ENCODE assay signal across 8 cellular contexts in genomic region chr13:44434441-44435141, GRCh38.
DNase-seq lines count a peak whose midpoint lies in the region; ATAC-seq and TF ChIP-seq lines count a peak whose summit lies in the region.

No MANE protein-coding gene starts in this region.

- no peak for TF ChIP-seq POLR2A in sigmoid colon (IDR thresholded peaks at IDR 0.05)

- intact Hi-C loops in sigmoid colon (cut with DNase I) = loop anchor here (5.0 kb wide), 2 partner anchors 62 to 292 kb away; partner anchors contain the start of gene SERP2

- no peaks in the 10 kb centered on the region for H3K27me3 ChIP-seq in GM23338 (ENCODE audit: insufficient read depth)
- no peaks in the 10 kb centered on the region for H3K27me3 ChIP-seq in hepatocyte
- no peaks in the 10 kb centered on the region for H3K27me3 ChIP-seq in sigmoid colon

- peak overlapping the region; percentile 87 for H3K4me2 ChIP-seq in GM23338
- H3K4me2 ChIP-seq in hepatocyte = peak overlapping the region; percentile 75

- TF ChIP-seq EP300 in sigmoid colon (IDR thresholded peaks at IDR 0.05) = no peak

- ATAC-seq in GM23338 (no peak), GM18517 (IDR thresholded peaks at IDR 0.05; ENCODE audit: unreplicated experiment) (no peak)
- ATAC-seq in activated CD8-positive, alpha-beta T cell treated with anti-CD3 and anti-CD28 coated beads, Interleukin-2, amount 10 ng/mL, durations not matched to agents 7 days and 5 days = no peak

- no peaks in the 10 kb centered on the region for H3K9me3 Mint-ChIP-seq in GM23338
- H3K9me3 Mint-ChIP-seq in activated CD8-positive, alpha-beta T cell treated with anti-CD3 and anti-CD28 coated beads, Interleukin-2, amount 10 ng/mL, durations not matched to agents 7 days and 5 days (ENCODE audit: insufficient read depth) = no peaks in the 10 kb centered on the region

- peak overlapping the region; percentile 54 for H3K4me3 ChIP-seq in GM23338
- peak overlapping the region; percentile 50 for H3K4me3 ChIP-seq in hepatocyte
- H3K4me3 ChIP-seq in sigmoid colon = peak overlapping the region; percentile 64 to 86 (median 74)

- H3F3A ChIP-seq in GM23338 (replicated peaks; ENCODE audit: low read depth) = 0 out of 2 replicates have a peak, but pooled peaks cover 4% of the 10 kb centered on the region

- H3K27ac Mint-ChIP-seq in GM23338 = peak overlapping the region; percentile 28; the same call in 1 of the 2 replicates
- no peak overlapping the region for H3K27ac Mint-ChIP-seq in activated CD8-positive, alpha-beta T cell treated with anti-CD3 and anti-CD28 coated beads, Interleukin-2, amount 10 ng/mL, durations not matched to agents 7 days and 5 days

- DNase-seq in GM23338 (ENCODE audit: low spot score) (no peak), hepatocyte (ENCODE audit: low spot score) (no peak), sigmoid colon (no peak), iPS-NIHi7 (ENCODE audit: extremely low spot score) (no peak), DMS53 treated with DMSO at 0.1 percent for 48 hours (lab: John Stamatoyannopoulos, UW; ENCODE audit: unreplicated experiment) (no peak), NCI-H526 (lab: John Stamatoyannopoulos, UW) (no peak)
- no peak for DNase-seq in activated CD8-positive, alpha-beta T cell treated with anti-CD3 and anti-CD28 coated beads, Interleukin-2, amount 10 ng/mL, durations not matched to agents 7 days and 5 days

- H3K4me1 ChIP-seq in GM23338 (ENCODE audit: insufficient read depth) (peaks cover 15% of the 10 kb centered on the region), hepatocyte (ENCODE audit: insufficient read depth) (peaks cover 31% of the 10 kb centered on the region), sigmoid colon (peaks cover 0 to 35% (median 18%) of the 10 kb centered on the region in 4 donors)

- TF ChIP-seq CTCF in GM23338 (conservative IDR thresholded peaks at IDR 0.05; ENCODE audit: low read depth in 2 of 2) (no peak), hepatocyte (IDR thresholded peaks at IDR 0.05; ENCODE audit: poor library complexity) (no peak), sigmoid colon (IDR thresholded peaks at IDR 0.05) (no peak)

- H3K27ac ChIP-seq in GM23338 (ENCODE audit: low read depth) (0 out of 2 replicates have a peak overlapping the region, but pooled peaks have one; percentile 47), hepatocyte (peak overlapping the region; percentile 80), sigmoid colon (peak overlapping the region; percentile 85 to 96 (median 92))

- peaks cover 4% of the 10 kb centered on the region for H3K27me3 Mint-ChIP-seq in GM23338 (ENCODE audit: insufficient read depth, low read depth, poor library complexity)
- H3K27me3 Mint-ChIP-seq in activated CD8-positive, alpha-beta T cell treated with anti-CD3 and anti-CD28 coated beads, Interleukin-2, amount 10 ng/mL, durations not matched to agents 7 days and 5 days (ENCODE audit: low read depth) = peaks cover 21% of the 10 kb centered on the region

- CTCF ChIA-PET in activated CD8-positive, alpha-beta T cell treated with anti-CD3 and anti-CD28 coated beads, Interleukin-2, amount 10 ng/mL, durations not matched to agents 7 days and 5 days (lab: Charles Lee) = interaction anchor here (0.9 to 5.6 kb wide), 4 partner anchors 244 to 530 kb away, joined by 3 to 62 read pairs (median 22); no protein-coding TSS in a partner anchor

- H3K36me3 Mint-ChIP-seq in GM23338 (ENCODE audit: low read depth) = peaks cover 25% of the 10 kb centered on the region
- H3K36me3 Mint-ChIP-seq in activated CD8-positive, alpha-beta T cell treated with anti-CD3 and anti-CD28 coated beads, Interleukin-2, amount 10 ng/mL, durations not matched to agents 7 days and 5 days (ENCODE audit: low read depth) = no peaks in the 10 kb centered on the region

- H3K4me3 Mint-ChIP-seq in GM23338 = peak overlapping the region; percentile 86
- H3K4me3 Mint-ChIP-seq in activated CD8-positive, alpha-beta T cell treated with anti-CD3 and anti-CD28 coated beads, Interleukin-2, amount 10 ng/mL, durations not matched to agents 7 days and 5 days = peak overlapping the region; percentile 78

- H3K36me3 ChIP-seq in GM23338 (ENCODE audit: insufficient read depth) (peaks cover 18% of the 10 kb centered on the region), hepatocyte (replicated peaks; ENCODE audit: insufficient read depth, low read depth) (no peaks in the 10 kb centered on the region), sigmoid colon (peaks cover 8 to 23% (median 10%) of the 10 kb centered on the region in 4 donors)

- whole genome bisulfite sequencing in hepatocyte (ENCODE audit: low lambda C conversion rate, missing lambda C conversion rate) = 56% methylated on average over 13 of the region's 13 CpGs
- WGBS in sigmoid colon, 2 donors = 56 to 63% methylated on average over 13 of the region's 13 CpGs

- H3K9me3 ChIP-seq in hepatocyte (ENCODE audit: low read depth) (no peaks in the 10 kb centered on the region), sigmoid colon (no peaks in the 10 kb centered on the region)

- H3K79me2 ChIP-seq in GM23338 (replicated peaks; ENCODE audit: insufficient read depth) (peaks cover 25% of the 10 kb centered on the region), hepatocyte (peaks cover 34% of the 10 kb centered on the region)

- H2AFZ ChIP-seq in GM23338 (no peak overlapping the region), hepatocyte (no peak overlapping the region)

- POLR2A ChIA-PET in activated CD8-positive, alpha-beta T cell treated with anti-CD3 and anti-CD28 coated beads, Interleukin-2, amount 10 ng/mL, durations not matched to agents 7 days and 5 days (lab: Charles Lee) = no interaction called here

- H4K20me1 ChIP-seq in GM23338 (replicated peaks; ENCODE audit: insufficient read depth) (peaks cover 14% of the 10 kb centered on the region), hepatocyte (ENCODE audit: insufficient read depth, poor library complexity, severe bottlenecking) (peaks cover 17% of the 10 kb centered on the region)

- peaks cover 21% of the 10 kb centered on the region for H3K4me1 Mint-ChIP-seq in GM23338
- H3K4me1 Mint-ChIP-seq in activated CD8-positive, alpha-beta T cell treated with anti-CD3 and anti-CD28 coated beads, Interleukin-2, amount 10 ng/mL, durations not matched to agents 7 days and 5 days (ENCODE audit: low read depth) = peaks cover 28% of the 10 kb centered on the region

- H3K9me2 ChIP-seq in GM23338 (ENCODE audit: insufficient read depth) (no peaks in the 10 kb centered on the region), hepatocyte (replicated peaks; ENCODE audit: insufficient read depth) (no peaks in the 10 kb centered on the region)

TF ChIP-seq in GM23338, 12 proteins besides CTCF, POLR2A, EP300 and RAD21 (continues in another document):
- TF ChIP-seq JUNB (IDR thresholded peaks at IDR 0.05; ENCODE audit: unreplicated experiment) (no peak), ZNF114 (CRISPR knock-in tag; IDR thresholded peaks at IDR 0.05) (no peak), REST (IDR thresholded peaks at IDR 0.05; ENCODE audit: unreplicated experiment) (no peak), NANOG (IDR thresholded peaks at IDR 0.05; ENCODE audit: borderline replicate concordance) (no peak), ETS1 (IDR thresholded peaks at IDR 0.05) (no peak), ZNF331 (CRISPR knock-in tag; IDR thresholded peaks at IDR 0.05; ENCODE audit: low read depth) (no peak), POLR2AphosphoS5 (IDR thresholded peaks at IDR 0.05; ENCODE audit: low read depth) (no peak), EZH2 (IDR thresholded peaks at IDR 0.05; ENCODE audit: low read depth, unreplicated experiment) (no peak), EZH2phosphoT487 (IDR thresholded peaks at IDR 0.05; ENCODE audit: unreplicated experiment) (no peak), STAT1 (IDR thresholded peaks at IDR 0.05; ENCODE audit: unreplicated experiment) (no peak), CREB1 (CRISPR knock-in tag; IDR thresholded peaks at IDR 0.05; ENCODE audit: low read depth) (no peak)
